Comparison of ENCODE assay signal across 17 cellular contexts in the genomic region with DNA sequence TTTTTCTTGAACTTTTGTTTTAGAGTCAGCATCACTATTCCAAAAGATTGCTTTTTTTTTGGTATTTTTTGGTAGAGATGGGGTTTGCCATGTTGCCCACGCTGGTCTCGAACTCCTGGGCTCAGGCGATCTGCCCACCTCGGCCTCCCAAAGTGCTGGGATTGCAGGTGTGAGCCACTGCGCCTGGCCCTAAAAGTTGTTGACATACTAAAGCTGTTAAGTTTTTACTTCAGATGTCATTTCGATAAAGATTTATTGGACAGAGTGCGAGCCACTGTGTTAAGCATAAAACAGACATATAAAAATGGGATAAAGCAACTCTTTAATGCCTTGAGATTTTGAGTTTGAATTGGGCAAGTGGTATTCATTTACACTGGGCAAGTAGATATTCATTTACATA. TPM values are rescaled to one million over a fixed set of nuclear protein-coding genes. Genes with fewer than 3 reads are reported as not detected.
DNase-seq lines count a peak whose midpoint lies in the region; ATAC-seq and TF ChIP-seq lines count a peak whose summit lies in the region.
"Had no signal": no experiment of that assay in that cellular context is flagged by ENCODE, and none has a peak within 500 bp of the region (broad histone marks: within the 10 kb centered on the region; RNA-seq: fewer than 3 reads in every experiment).

No MANE protein-coding gene starts in this region.

- H3K4me1 Mint-ChIP-seq in endothelial cell (ENCODE audit: unreplicated experiment) (no peaks in the 10 kb centered on the region), progenitor cell of endocrine pancreas (ENCODE audit: low read depth) (no peaks in the 10 kb centered on the region)

- CTCF ChIA-PET in HCT116 (lab: Charles Lee), result no interaction called here
- CTCF ChIA-PET in HEK293T (lab: Yijun Ruan, JAX), result no interaction called here

- TF ChIP-seq RAD21 in HCT116 (IDR thresholded peaks at IDR 0.05; ENCODE audit: low read depth), result no peak

- POLR2A ChIA-PET in HCT116 (lab: Charles Lee) (no interaction called here), HEK293T (lab: Yijun Ruan, JAX) (no interaction called here)

- TF ChIP-seq POLR2A in HCT116 (IDR thresholded peaks at IDR 0.05; ENCODE audit: borderline replicate concordance, extremely low read depth, insufficient read depth, insufficient read length), result no peak

- no peak for DNase-seq in HCT116 (ENCODE audit: low read depth, low spot score)
- no peak for DNase-seq in HEK293T (ENCODE audit: extremely low spot score)
- DNase-seq in endothelial cell (ENCODE audit: low spot score), result no peak
- no peak for DNase-seq in progenitor cell of endocrine pancreas (ENCODE audit: low spot score, unreplicated experiment)
- no peak for DNase-seq in ecto neural progenitor cell (ENCODE audit: low spot score)
- no peak for DNase-seq in NCI-H1930 (lab: John Stamatoyannopoulos, UW)
- DNase-seq in GM20000 (ENCODE audit: low spot score), result no peak
- no peak for DNase-seq in aorta
- DNase-seq: C1 segment of cervical spinal cord; Calu3; CD4-positive, alpha-beta memory T cell; COR-L47; DMS53; DMS79 treated with DMSO at 0.1 percent for 48 hours; GF-D8; GOT3 had no signal

- RAD21 ChIA-PET in HCT116 (lab: Charles Lee; ENCODE audit: low non-redundant PET in 1 of 2, low total read pairs in 2 of 2, uncharacterized antibody in 2 of 2, unreplicated experiment in 2 of 2), result no interaction called here

- 95% methylated on average over 7 of the region's 7 CpGs for WGBS in aorta, 2 donors

- H3K9me3 Mint-ChIP-seq in endothelial cell (ENCODE audit: unreplicated experiment), result no peaks in the 10 kb centered on the region
- no peaks in the 10 kb centered on the region for H3K9me3 Mint-ChIP-seq in progenitor cell of endocrine pancreas (ENCODE audit: low read depth)
- H3K9me3 Mint-ChIP-seq: CD4-positive, alpha-beta memory T cell had no signal

- H3K36me3 ChIP-seq in HCT116 (ENCODE audit: control insufficient read depth in 1 of 2, insufficient read depth in 2 of 2, low read length in 2 of 2) (peaks cover 7 to 19% of the 10 kb centered on the region in 2 experiments; a peak in 3 of 4 replicates), aorta (ENCODE audit: control insufficient read depth in 1 of 2, insufficient read depth in 2 of 2, low read length in 1 of 2) (peaks cover 0 to 4% of the 10 kb centered on the region in 2 donors)

- no peak overlapping the region for H3K27ac ChIP-seq in HCT116 (ENCODE audit: low read depth, low read length)
- H3K27ac ChIP-seq in aorta (ENCODE audit: low read depth in 1 of 2, low read length in 2 of 2), result no peak overlapping the region

- peaks cover 9% of the 10 kb centered on the region; the same call in 1 of the 2 replicates for H3K79me2 ChIP-seq in HCT116 (ENCODE audit: insufficient read depth, low read length)

- H3K4me1 ChIP-seq in HCT116 (ENCODE audit: control insufficient read depth in 1 of 2, insufficient read depth in 2 of 2, low read length in 2 of 2) (no peaks in the 10 kb centered on the region), aorta (ENCODE audit: control insufficient read depth in 1 of 2, insufficient read depth in 2 of 2, low read length in 2 of 2) (no peaks in the 10 kb centered on the region)

- no peaks in the 10 kb centered on the region for H3K27me3 ChIP-seq in HCT116 (ENCODE audit: insufficient read depth, low read length)
- no peaks in the 10 kb centered on the region for H3K27me3 ChIP-seq in aorta (ENCODE audit: control insufficient read depth in 1 of 2, insufficient read depth in 2 of 2, low read length in 1 of 2)

- H3K27me3 Mint-ChIP-seq in endothelial cell (ENCODE audit: unreplicated experiment) (no peaks in the 10 kb centered on the region), progenitor cell of endocrine pancreas (no peaks in the 10 kb centered on the region)
- H3K27me3 Mint-ChIP-seq: CD4-positive, alpha-beta memory T cell had no signal

- intact Hi-C loops in HCT116 (cut with micrococcal nuclease) (no loop called here), aorta (cut with DNase I) (no loop called here)

- no peaks in the 10 kb centered on the region for H3K9me3 ChIP-seq in HCT116 (ENCODE audit: control insufficient read depth in 1 of 2, insufficient read depth in 1 of 2, low read depth in 1 of 2, low read length in 2 of 2)
- H3K9me3 ChIP-seq in aorta (ENCODE audit: control insufficient read depth, low read length), result no peaks in the 10 kb centered on the region

- no peak for ATAC-seq in HCT116
- ATAC-seq in aorta (ENCODE audit: low FRiP score), result no peak

- no peak for TF ChIP-seq CTCF in HCT116 (IDR thresholded peaks at IDR 0.05 in 2 of 3, conservative IDR thresholded peaks at IDR 0.05 in 1 of 3; ENCODE audit: borderline replicate concordance in 1 of 3, insufficient read depth in 1 of 3, low read depth in 2 of 3, low read length in 2 of 3)
- TF ChIP-seq CTCF in endothelial cell (IDR thresholded peaks at IDR 0.05; ENCODE audit: unreplicated experiment), result no peak
- TF ChIP-seq CTCF in progenitor cell of endocrine pancreas (IDR thresholded peaks at IDR 0.05; ENCODE audit: unreplicated experiment), result no peak
- no peak for TF ChIP-seq CTCF in GM20000 (IDR thresholded peaks at IDR 0.05; ENCODE audit: extremely low read depth, missing control alignments)

- H3K4me3 Mint-ChIP-seq in endothelial cell (ENCODE audit: unreplicated experiment) (peak overlapping the region; percentile 7), progenitor cell of endocrine pancreas (ENCODE audit: low read depth) (no peak overlapping the region)
- H3K4me3 Mint-ChIP-seq: CD4-positive, alpha-beta memory T cell had no signal

- no peak overlapping the region for H2AFZ ChIP-seq in HCT116 (ENCODE audit: low read depth, low read length, poor library complexity, severe bottlenecking)

- H3K9me2 ChIP-seq in HCT116 (ENCODE audit: insufficient read depth), result no peaks in the 10 kb centered on the region

- H3K4me3 ChIP-seq in HCT116 (replicated peaks in 1 of 2; ENCODE audit: low read depth in 1 of 2, low read length in 2 of 2) (no peak overlapping the region), aorta (ENCODE audit: low read length in 2 of 2) (no peak overlapping the region)
- H3K4me3 ChIP-seq: HAP-1 had no signal

- H4K20me1 ChIP-seq in HCT116 (ENCODE audit: insufficient read depth), result no peaks in the 10 kb centered on the region; the same call in 1 of the 2 replicates

- TSS peak; percentile 22 for BruUV-seq in HCT116 (replicated peaks; lab: Mats Ljungman, UMichigan)

- H3K4me2 ChIP-seq in HCT116 (ENCODE audit: low read length), result no peak overlapping the region

- peaks cover 16% of the 10 kb centered on the region for H3K36me3 Mint-ChIP-seq in endothelial cell (ENCODE audit: low read depth, unreplicated experiment)
- peaks cover 23% of the 10 kb centered on the region for H3K36me3 Mint-ChIP-seq in progenitor cell of endocrine pancreas (ENCODE audit: insufficient read depth)

- no peak overlapping the region for H3K27ac Mint-ChIP-seq in endothelial cell (ENCODE audit: unreplicated experiment)
- H3K27ac Mint-ChIP-seq in progenitor cell of endocrine pancreas, result peak overlapping the region; percentile 20

- H3K9ac ChIP-seq in HCT116 (ENCODE audit: low read length), result no peak overlapping the region

TF ChIP-seq in HCT116, 20 proteins besides CTCF, POLR2A, EP300 and RAD21 (continues in another document):
- no peak for TF ChIP-seq SP1 (IDR thresholded peaks at IDR 0.05; ENCODE audit: low read depth)
- TF ChIP-seq ELF1 (IDR thresholded peaks at IDR 0.05; ENCODE audit: borderline replicate concordance, low read depth), result no peak
- no peak for TF ChIP-seq CEBPB (IDR thresholded peaks at IDR 0.05; ENCODE audit: low read depth)
- no peak for TF ChIP-seq FOSL1 (IDR thresholded peaks at IDR 0.05; ENCODE audit: low read depth)
- TF ChIP-seq JUND (IDR thresholded peaks at IDR 0.05), result no peak
- TF ChIP-seq, protein P1, sequence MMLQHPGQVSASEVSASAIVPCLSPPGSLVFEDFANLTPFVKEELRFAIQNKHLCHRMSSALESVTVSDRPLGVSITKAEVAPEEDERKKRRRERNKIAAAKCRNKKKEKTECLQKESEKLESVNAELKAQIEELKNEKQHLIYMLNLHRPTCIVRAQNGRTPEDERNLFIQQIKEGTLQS (IDR thresholded peaks at IDR 0.05), result no peak
- TF ChIP-seq EGR1 (IDR thresholded peaks at IDR 0.05; ENCODE audit: low read depth), result no peak

TF ChIP-seq in HEK293T, 16 proteins besides CTCF, POLR2A, EP300 and RAD21:
- TF ChIP-seq, protein P2, sequence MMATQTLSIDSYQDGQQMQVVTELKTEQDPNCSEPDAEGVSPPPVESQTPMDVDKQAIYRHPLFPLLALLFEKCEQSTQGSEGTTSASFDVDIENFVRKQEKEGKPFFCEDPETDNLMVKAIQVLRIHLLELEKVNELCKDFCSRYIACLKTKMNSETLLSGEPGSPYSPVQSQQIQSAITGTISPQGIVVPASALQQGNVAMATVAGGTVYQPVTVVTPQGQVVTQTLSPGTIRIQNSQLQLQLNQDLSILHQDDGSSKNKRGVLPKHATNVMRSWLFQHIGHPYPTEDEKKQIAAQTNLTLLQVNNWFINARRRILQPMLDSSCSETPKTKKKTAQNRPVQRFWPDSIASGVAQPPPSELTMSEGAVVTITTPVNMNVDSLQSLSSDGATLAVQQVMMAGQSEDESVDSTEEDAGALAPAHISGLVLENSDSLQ (IDR thresholded peaks at IDR 0.05), result peak; percentile 18; the same call in 1 of the 2 replicates
- no peak for TF ChIP-seq NFRKB (IDR thresholded peaks at IDR 0.05)
TF ChIP-seq in HEK293T: peak in this region for 1.

RNA-seq across cellular contexts. Expression of a gene that starts 28.3 kb away (rescaled TPM):
- total RNA-seq in HCT116 (2021; ENCODE audit: unreplicated experiment) (72.7 TPM), endothelial cell (ENCODE audit: unreplicated experiment) (48.5 TPM), progenitor cell of endocrine pancreas (54.4 and 54.9 TPM in 2 replicates), aorta (10 to 100 TPM; 77.2 to 86.6 TPM)
- 24.2 and 28.3 TPM in 2 replicates for polyA plus RNA-seq in HCT116 (2012)
- 10 to 100 TPM; 50.6 to 51.7 TPM for polyA plus RNA-seq in aorta
